Comparison of ENCODE assay signal across 8 cellular contexts in the genomic region with DNA sequence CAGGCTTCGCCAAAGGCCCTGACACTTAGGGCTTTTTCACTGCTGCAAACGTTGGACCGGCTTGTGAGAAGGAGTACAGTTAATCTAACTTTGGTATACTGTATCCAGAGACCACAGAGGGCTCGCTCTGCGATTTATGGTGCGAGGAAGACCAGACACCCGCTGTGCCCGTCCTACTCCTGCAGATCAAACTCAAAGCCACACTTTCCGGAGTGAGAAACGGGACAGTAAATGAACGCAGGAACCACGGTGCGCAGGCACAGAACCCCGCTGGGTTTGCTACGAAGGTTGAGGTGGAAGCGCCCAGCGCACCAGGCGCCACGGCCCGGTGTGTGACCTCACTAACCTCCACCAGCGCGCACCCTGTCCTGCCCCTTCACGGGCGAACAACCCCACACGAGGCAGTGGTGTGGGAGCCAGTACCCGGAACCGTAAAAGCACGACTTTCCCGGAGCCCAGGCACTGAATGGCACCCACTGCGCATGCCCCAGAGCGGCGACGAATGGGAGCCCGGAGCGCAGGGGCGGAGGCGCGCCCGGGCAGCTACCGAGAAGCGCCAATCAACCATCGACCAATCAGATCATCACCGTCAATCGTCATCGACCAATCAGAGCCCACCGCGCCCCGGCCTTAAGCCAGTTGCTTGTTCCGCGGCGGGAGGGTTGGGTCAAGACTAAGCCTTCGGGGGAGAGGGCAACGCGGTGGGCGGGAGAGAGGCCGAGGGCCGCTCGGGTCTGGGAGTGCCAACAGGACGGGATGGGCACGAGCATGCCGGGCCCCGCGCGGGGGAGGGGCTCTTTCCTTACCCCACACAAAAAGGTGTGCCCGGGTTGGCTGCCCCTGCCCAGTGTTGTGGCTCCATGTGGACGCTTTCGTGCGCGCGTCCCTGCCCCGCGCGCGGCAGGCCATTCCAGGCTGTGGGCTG. TPM values are rescaled to one million over a fixed set of nuclear protein-coding genes. Genes with fewer than 3 reads are reported as not detected.
DNase-seq lines count a peak whose midpoint lies in the region; FAIRE-seq and TF ChIP-seq lines count a peak whose summit lies in the region.

No MANE protein-coding gene starts in this region.

- H3K36me3 Mint-ChIP-seq in neural progenitor cell, result no peaks in the 10 kb centered on the region

- peak overlapping the region; percentile 73 for H3K4me2 ChIP-seq in MM.1S (ENCODE audit: low read depth, low read length)
- H3K4me2 ChIP-seq in neural progenitor cell, result peak overlapping the region; percentile 80

- H3K9me3 Mint-ChIP-seq in neural progenitor cell, result peaks cover 11% of the 10 kb centered on the region

- no peaks in the 10 kb centered on the region for H3K36me3 ChIP-seq in MM.1S (replicated peaks; ENCODE audit: insufficient read depth, low read length)
- H3K36me3 ChIP-seq in neural progenitor cell, result no peaks in the 10 kb centered on the region
- H3K36me3 ChIP-seq in stomach smooth muscle (ENCODE audit: control insufficient read depth in 2 of 2, insufficient read depth in 2 of 2, low read length in 2 of 2), result no peaks in the 10 kb centered on the region

- H3F3A ChIP-seq in MM.1S (ENCODE audit: insufficient read depth, low read length) (peaks cover 4% of the 10 kb centered on the region), neural progenitor cell (ENCODE audit: low read depth) (no peaks in the 10 kb centered on the region)

- no peaks in the 10 kb centered on the region for H3K9me2 ChIP-seq in MM.1S (replicated peaks; ENCODE audit: insufficient read depth, low read length)

- H3K4me1 ChIP-seq in MM.1S (ENCODE audit: low read length) (no peaks in the 10 kb centered on the region), neural progenitor cell (no peaks in the 10 kb centered on the region), stomach smooth muscle (ENCODE audit: control insufficient read depth, insufficient read depth, low read length) (peaks cover 10% of the 10 kb centered on the region)

- TF ChIP-seq CTCF in MM.1S (IDR thresholded peaks at IDR 0.05; ENCODE audit: low read length), result no peak
- TF ChIP-seq CTCF in neural progenitor cell (IDR thresholded peaks at IDR 0.05), result no peak

- peak; percentile 85 for DNase-seq in HCEC 1CT
- DNase-seq in MM.1S, result peak; percentile 93
- DNase-seq in SHP77 treated with DMSO at 0.1 percent for 48 hours (lab: John Stamatoyannopoulos, UW), result peak; percentile 68
- DNase-seq in activated gamma-delta T cell treated with Interleukin-2 at 50 U/mL for 16 hours, result peak; percentile 81
- DNase-seq in foreskin melanocyte, result peak; percentile 86
- peak; percentile 95 for DNase-seq in neural progenitor cell (ENCODE audit: low spot score)

- H3K4me1 Mint-ChIP-seq in neural progenitor cell, result no peaks in the 10 kb centered on the region

- peak; percentile 90 for FAIRE-seq in G401.6 (lab: Jason Lieb, UNC)

- H3K27ac ChIP-seq in MM.1S (ENCODE audit: low read length) (peak overlapping the region; percentile 62; the same call in 1 of the 2 replicates), neural progenitor cell (no peak overlapping the region), stomach smooth muscle (ENCODE audit: low read length) (peak overlapping the region; percentile 69)

- H3K79me2 ChIP-seq in MM.1S (ENCODE audit: low read length) (no peaks in the 10 kb centered on the region), neural progenitor cell (ENCODE audit: low read depth) (no peaks in the 10 kb centered on the region)

- no peaks in the 10 kb centered on the region for H4K20me1 ChIP-seq in MM.1S (ENCODE audit: insufficient read depth, low read length)
- no peaks in the 10 kb centered on the region for H4K20me1 ChIP-seq in neural progenitor cell (ENCODE audit: low read depth)

- peak overlapping the region; percentile 90 for H3K4me3 Mint-ChIP-seq in neural progenitor cell

- peak overlapping the region; percentile 78 for H3K4me3 ChIP-seq in MM.1S (ENCODE audit: low read length)
- H3K4me3 ChIP-seq in neural progenitor cell, result peak overlapping the region; percentile 62
- H3K4me3 ChIP-seq in stomach smooth muscle (ENCODE audit: low read length in 2 of 2), result peak overlapping the region; percentile 78 to 87

- peaks cover 2% of the 10 kb centered on the region for H3K27me3 Mint-ChIP-seq in neural progenitor cell (ENCODE audit: insufficient read depth, low read depth)

- H2AFZ ChIP-seq in MM.1S (ENCODE audit: low read length) (peak overlapping the region; percentile 80), neural progenitor cell (replicated peaks) (peak overlapping the region; percentile 52)

- H3K27ac Mint-ChIP-seq in neural progenitor cell, result no peak overlapping the region

- H3K9ac ChIP-seq in MM.1S (ENCODE audit: low read length), result peak overlapping the region; percentile 66
- no peak overlapping the region for H3K9ac ChIP-seq in neural progenitor cell
- H3K9ac ChIP-seq in stomach smooth muscle (ENCODE audit: low read length in 2 of 2), result peak overlapping the region; percentile 69 to 75

- H3K27me3 ChIP-seq in MM.1S (replicated peaks; ENCODE audit: insufficient read depth, low read length), result no peaks in the 10 kb centered on the region
- H3K27me3 ChIP-seq in neural progenitor cell, result no peaks in the 10 kb centered on the region
- no peaks in the 10 kb centered on the region for H3K27me3 ChIP-seq in stomach smooth muscle (ENCODE audit: control insufficient read depth in 1 of 2, insufficient read depth in 2 of 2, low read length in 2 of 2)

- H3K9me3 ChIP-seq in MM.1S (replicated peaks; ENCODE audit: insufficient read depth, low read length), result no peaks in the 10 kb centered on the region
- H3K9me3 ChIP-seq in neural progenitor cell (ENCODE audit: low read depth), result no peaks in the 10 kb centered on the region
- H3K9me3 ChIP-seq in stomach smooth muscle (ENCODE audit: control insufficient read depth in 2 of 2, low read length in 2 of 2), result no peaks in the 10 kb centered on the region

RNA-seq across cellular contexts. Expression of a gene that starts 21.3 kb away (rescaled TPM):
- 19.7 and 22.2 TPM in 2 replicates for total RNA-seq in neural progenitor cell (ENCODE audit: low replicate concordance)

RNA-seq across cellular contexts. Expression of a gene that starts 22.6 kb away (rescaled TPM):
- 11.2 and 20.6 TPM in 2 replicates for total RNA-seq in neural progenitor cell (ENCODE audit: low replicate concordance)

RNA-seq across cellular contexts. Expression of a gene that starts 27.2 kb away (rescaled TPM):
- 0.30 and 11.0 TPM in 2 replicates for total RNA-seq in neural progenitor cell (ENCODE audit: low replicate concordance)

RNA-seq across cellular contexts. Expression of a gene that starts 42.2 kb away (rescaled TPM):
- total RNA-seq in neural progenitor cell (ENCODE audit: low replicate concordance), result 1.1 and 3.1 TPM in 2 replicates

RNA-seq across cellular contexts. Expression of a gene that starts 57.8 kb away (rescaled TPM):
- total RNA-seq in neural progenitor cell (ENCODE audit: low replicate concordance), result 7.9 and 25.6 TPM in 2 replicates
